In genomic region chr21:26394341-26394740, GRCh38 we compare ENCODE assay signal across 18 cellular contexts.
"Had no signal": no experiment of that assay in that cellular context is flagged by ENCODE, and none has a peak within 500 bp of the region (broad histone marks: within the 10 kb centered on the region; RNA-seq: fewer than 3 reads in every experiment).

No MANE protein-coding gene starts in this region.

- H3K27ac ChIP-seq: esophagus squamous epithelium, heart right ventricle, skin epidermis, thoracic aorta had no signal

- H3K4me1 Mint-ChIP-seq: naive thymus-derived CD4-positive, alpha-beta T cell; stimulated activated naive B cell treated with anti-CD40 and anti-IgM and Interleukin-4, amounts not matched to agents 10 μg/mL and 1 μg/mL and 100 μg/mL, for 72 hours; stimulated activated naive CD8-positive, alpha-beta T cell treated with anti-CD3 and anti-CD28 coated beads, Interleukin-15, amount 100 ng/mL, for 72 hours had no signal

- H3K27me3 ChIP-seq: esophagus squamous epithelium, heart right ventricle had no signal

- H3K4me3 Mint-ChIP-seq: dendritic cell treated with granulocyte-macrophage colony-stimulating factor and Interleukin-4, amounts not matched to agents 40 ng/mL and 50 ng/mL, for 4 days; effector memory CD8-positive, alpha-beta T cell; naive thymus-derived CD4-positive, alpha-beta T cell; nephron progenitor cell; stimulated activated naive B cell treated with anti-CD40 and anti-IgM and Interleukin-4, amounts not matched to agents 10 μg/mL and 1 μg/mL and 100 μg/mL, for 72 hours; stimulated activated naive CD8-positive, alpha-beta T cell treated with anti-CD3 and anti-CD28 coated beads, Interleukin-15, amount 100 ng/mL, for 72 hours had no signal

- H3K27me3 Mint-ChIP-seq: dendritic cell treated with granulocyte-macrophage colony-stimulating factor and Interleukin-4, amounts not matched to agents 40 ng/mL and 50 ng/mL, for 4 days; effector memory CD8-positive, alpha-beta T cell; stimulated activated naive B cell treated with anti-CD40 and anti-IgM and Interleukin-4, amounts not matched to agents 10 μg/mL and 1 μg/mL and 100 μg/mL, for 72 hours had no signal

- DNase-seq: effector memory CD8-positive, alpha-beta T cell; esophagus squamous epithelium; foreskin fibroblast; heart right ventricle; hypothalamus; mammary epithelial cell; naive thymus-derived CD4-positive, alpha-beta T cell; nephron progenitor cell; posterior cingulate gyrus; stimulated activated CD4-positive, alpha-beta T cell treated with anti-CD3 and anti-CD28 coated beads, Interleukin-2, amount 100 ng/mL, for 24 hours; stimulated activated CD4-positive, alpha-beta T cell treated with anti-CD3 and anti-CD28 coated beads, Interleukin-4, amount 100 ng/mL, for 4 hours; stimulated activated naive B cell treated with anti-CD40 and anti-IgM and Interleukin-4, amounts not matched to agents 10 μg/mL and 1 μg/mL and 100 μg/mL, for 72 hours; stimulated activated naive CD8-positive, alpha-beta T cell treated with anti-CD3 and anti-CD28 coated beads, Interleukin-15, amount 100 ng/mL, for 72 hours; substantia nigra; trophoblast cell had no signal

- H3K36me3 ChIP-seq: esophagus squamous epithelium, heart right ventricle, thoracic aorta had no signal

- H3K4me1 ChIP-seq: heart right ventricle had no signal

- H3K27ac Mint-ChIP-seq: dendritic cell treated with granulocyte-macrophage colony-stimulating factor and Interleukin-4, amounts not matched to agents 40 ng/mL and 50 ng/mL, for 4 days; effector memory CD8-positive, alpha-beta T cell; naive thymus-derived CD4-positive, alpha-beta T cell; nephron progenitor cell; stimulated activated naive B cell treated with anti-CD40 and anti-IgM and Interleukin-4, amounts not matched to agents 10 μg/mL and 1 μg/mL and 100 μg/mL, for 72 hours; stimulated activated naive CD8-positive, alpha-beta T cell treated with anti-CD3 and anti-CD28 coated beads, Interleukin-15, amount 100 ng/mL, for 72 hours had no signal

- H3K36me3 Mint-ChIP-seq: naive thymus-derived CD4-positive, alpha-beta T cell; stimulated activated naive B cell treated with anti-CD40 and anti-IgM and Interleukin-4, amounts not matched to agents 10 μg/mL and 1 μg/mL and 100 μg/mL, for 72 hours had no signal

- H3K9me3 ChIP-seq: esophagus squamous epithelium, heart right ventricle, thoracic aorta had no signal

- H3K4me3 ChIP-seq: esophagus squamous epithelium, heart right ventricle, skin epidermis, thoracic aorta had no signal
